Comparison of ENCODE assay signal across 15 cellular contexts in the genomic region with DNA sequence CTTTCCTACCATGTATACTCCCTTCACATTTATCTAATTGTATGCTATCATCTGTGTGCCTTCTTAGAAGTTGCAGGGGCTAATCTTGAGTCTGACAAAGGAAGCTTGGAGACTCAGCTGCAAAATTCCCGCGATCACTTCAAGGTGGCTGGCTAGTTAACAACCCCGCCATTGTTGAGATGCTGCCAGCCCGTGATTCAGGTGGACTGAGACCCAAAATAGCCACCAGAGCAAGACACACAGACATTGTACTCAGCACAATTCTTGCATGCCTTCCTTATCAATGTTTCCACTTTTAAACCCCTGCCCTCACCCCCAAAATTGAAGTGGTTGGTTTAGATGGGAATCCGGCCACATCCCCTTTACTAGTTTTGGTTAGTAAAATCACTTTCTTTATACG.
DNase-seq lines count a peak whose midpoint lies in the region; ATAC-seq and TF ChIP-seq lines count a peak whose summit lies in the region.
"Had no signal": no experiment of that assay in that cellular context is flagged by ENCODE, and none has a peak within 500 bp of the region (broad histone marks: within the 10 kb centered on the region; RNA-seq: fewer than 3 reads in every experiment).

No MANE protein-coding gene starts in this region.

- intact Hi-C loops in Right ventricle myocardium superior (cut with DNase I) = no loop called here
- intact Hi-C loops in Right ventricle myocardium inferior (cut with DNase I) = no loop called here

- POLR2A ChIA-PET in WTC11 (lab: Charles Lee) = interaction anchor here (0.5 kb wide), 1 partner anchor 321 kb away, joined by 4 read pairs; no protein-coding TSS in a partner anchor

- ATAC-seq in Right ventricle myocardium superior (ENCODE audit: poor library complexity) (peak; percentile 73), Right ventricle myocardium inferior (no peak), WTC11 (no peak)
- ATAC-seq: HCT116 had no signal

- H3K36me3 Mint-ChIP-seq in WTC11 = no peaks in the 10 kb centered on the region
- H3K36me3 Mint-ChIP-seq: CD14-positive monocyte; CD4-positive, alpha-beta memory T cell had no signal

- DNase-seq in Right ventricle myocardium superior (no peak), Right ventricle myocardium inferior (ENCODE audit: missing footprints) (no peak), WTC11 (ENCODE audit: low spot score) (no peak), islet precursor cell (peak; percentile 35), SIG-M5 treated with dmso at 0.1 percent for 504 hours (lab: John Stamatoyannopoulos, UW; ENCODE audit: unreplicated experiment) (no peak), DMS114 treated with DMSO at 0.1 percent for 48 hours (lab: John Stamatoyannopoulos, UW; ENCODE audit: unreplicated experiment) (no peak)
- no peak for DNase-seq in activated CD4-positive, alpha-beta T cell treated with anti-CD3 and anti-CD28 coated beads for 4 hours
- DNase-seq: 8988T; CD4-positive, alpha-beta memory T cell; DMS79 treated with DMSO at 0.1 percent for 48 hours; GF-D8; HFFc6; IMR-90 had no signal

- H3K27me3 Mint-ChIP-seq in WTC11 (ENCODE audit: low read depth) = no peaks in the 10 kb centered on the region
- H3K27me3 Mint-ChIP-seq: CD4-positive, alpha-beta memory T cell had no signal

- peaks cover 4% of the 10 kb centered on the region; the same call in 1 of the 2 replicates for H3K9me3 Mint-ChIP-seq in WTC11

- CTCF ChIA-PET in WTC11 (lab: Charles Lee) = interaction anchor here (1.2 to 1.6 kb wide), 2 partner anchors 33 to 288 kb away, joined by 4 to 6 read pairs; no protein-coding TSS in a partner anchor

- no peak for TF ChIP-seq CTCF in WTC11 (IDR thresholded peaks at IDR 0.05)

- H3K4me3 Mint-ChIP-seq in WTC11 = no peak overlapping the region
- H3K4me3 Mint-ChIP-seq: CD14-positive monocyte; CD4-positive, alpha-beta memory T cell; HFFc6 had no signal

- H3K4me1 Mint-ChIP-seq in WTC11 = peaks cover 14% of the 10 kb centered on the region
- H3K4me1 Mint-ChIP-seq: CD14-positive monocyte; CD4-positive, alpha-beta memory T cell had no signal

- peak overlapping the region; percentile 19; the same call in 1 of the 2 replicates for H3K27ac Mint-ChIP-seq in WTC11
- H3K27ac Mint-ChIP-seq: CD14-positive monocyte; CD4-positive, alpha-beta memory T cell; HFFc6 had no signal

TF ChIP-seq in WTC11, 78 proteins besides CTCF, POLR2A, EP300 and RAD21:
- TF ChIP-seq, protein P1, sequence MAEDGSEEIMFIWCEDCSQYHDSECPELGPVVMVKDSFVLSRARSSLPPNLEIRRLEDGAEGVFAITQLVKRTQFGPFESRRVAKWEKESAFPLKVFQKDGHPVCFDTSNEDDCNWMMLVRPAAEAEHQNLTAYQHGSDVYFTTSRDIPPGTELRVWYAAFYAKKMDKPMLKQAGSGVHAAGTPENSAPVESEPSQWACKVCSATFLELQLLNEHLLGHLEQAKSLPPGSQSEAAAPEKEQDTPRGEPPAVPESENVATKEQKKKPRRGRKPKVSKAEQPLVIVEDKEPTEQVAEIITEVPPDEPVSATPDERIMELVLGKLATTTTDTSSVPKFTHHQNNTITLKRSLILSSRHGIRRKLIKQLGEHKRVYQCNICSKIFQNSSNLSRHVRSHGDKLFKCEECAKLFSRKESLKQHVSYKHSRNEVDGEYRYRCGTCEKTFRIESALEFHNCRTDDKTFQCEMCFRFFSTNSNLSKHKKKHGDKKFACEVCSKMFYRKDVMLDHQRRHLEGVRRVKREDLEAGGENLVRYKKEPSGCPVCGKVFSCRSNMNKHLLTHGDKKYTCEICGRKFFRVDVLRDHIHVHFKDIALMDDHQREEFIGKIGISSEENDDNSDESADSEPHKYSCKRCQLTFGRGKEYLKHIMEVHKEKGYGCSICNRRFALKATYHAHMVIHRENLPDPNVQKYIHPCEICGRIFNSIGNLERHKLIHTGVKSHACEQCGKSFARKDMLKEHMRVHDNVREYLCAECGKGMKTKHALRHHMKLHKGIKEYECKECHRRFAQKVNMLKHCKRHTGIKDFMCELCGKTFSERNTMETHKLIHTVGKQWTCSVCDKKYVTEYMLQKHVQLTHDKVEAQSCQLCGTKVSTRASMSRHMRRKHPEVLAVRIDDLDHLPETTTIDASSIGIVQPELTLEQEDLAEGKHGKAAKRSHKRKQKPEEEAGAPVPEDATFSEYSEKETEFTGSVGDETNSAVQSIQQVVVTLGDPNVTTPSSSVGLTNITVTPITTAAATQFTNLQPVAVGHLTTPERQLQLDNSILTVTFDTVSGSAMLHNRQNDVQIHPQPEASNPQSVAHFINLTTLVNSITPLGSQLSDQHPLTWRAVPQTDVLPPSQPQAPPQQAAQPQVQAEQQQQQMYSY (CRISPR knock-in tag; IDR thresholded peaks at IDR 0.05) = no peak
- TF ChIP-seq, protein P2, sequence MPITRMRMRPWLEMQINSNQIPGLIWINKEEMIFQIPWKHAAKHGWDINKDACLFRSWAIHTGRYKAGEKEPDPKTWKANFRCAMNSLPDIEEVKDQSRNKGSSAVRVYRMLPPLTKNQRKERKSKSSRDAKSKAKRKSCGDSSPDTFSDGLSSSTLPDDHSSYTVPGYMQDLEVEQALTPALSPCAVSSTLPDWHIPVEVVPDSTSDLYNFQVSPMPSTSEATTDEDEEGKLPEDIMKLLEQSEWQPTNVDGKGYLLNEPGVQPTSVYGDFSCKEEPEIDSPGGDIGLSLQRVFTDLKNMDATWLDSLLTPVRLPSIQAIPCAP (CRISPR knock-in tag; IDR thresholded peaks at IDR 0.05) = no peak
- TF ChIP-seq ZNF416 (CRISPR knock-in tag; IDR thresholded peaks at IDR 0.05) (no peak), SMAD3 (CRISPR knock-in tag; IDR thresholded peaks at IDR 0.05; ENCODE audit: borderline replicate concordance) (no peak), ZNF219 (CRISPR knock-in tag; IDR thresholded peaks at IDR 0.05; ENCODE audit: borderline replicate concordance) (no peak), RELA (CRISPR knock-in tag; IDR thresholded peaks at IDR 0.05; ENCODE audit: borderline replicate concordance) (no peak)
